In the genomic region with DNA sequence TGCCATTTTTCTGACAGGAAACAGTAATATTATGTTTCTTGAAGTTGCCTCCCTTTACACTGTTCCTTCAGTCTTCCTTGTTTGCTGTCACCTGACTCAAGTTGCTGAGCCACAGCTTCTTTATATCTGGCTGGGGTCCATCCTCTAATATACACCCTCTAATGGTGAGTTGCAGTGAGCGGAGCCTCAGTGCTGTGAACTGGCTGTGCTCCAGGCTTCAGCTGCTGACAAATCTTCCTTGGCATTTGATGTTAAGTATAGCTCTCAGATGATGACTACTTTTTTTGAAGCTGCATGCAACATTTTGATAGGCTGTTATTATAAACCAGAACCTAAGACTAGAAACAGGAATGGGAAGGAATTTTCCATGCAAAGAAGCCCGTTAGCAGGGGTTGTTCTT, we compare ENCODE assay signal across 10 cellular contexts.
DNase-seq lines count a peak whose midpoint lies in the region; ATAC-seq and TF ChIP-seq lines count a peak whose summit lies in the region.
"Had no signal": no experiment of that assay in that cellular context is flagged by ENCODE, and none has a peak within 500 bp of the region (broad histone marks: within the 10 kb centered on the region; RNA-seq: fewer than 3 reads in every experiment).

No MANE protein-coding gene starts in this region.

- H3K4me3 ChIP-seq in astrocyte of the spinal cord (ENCODE audit: low read depth, low read length) (no peak overlapping the region), right cardiac atrium (ENCODE audit: low read length) (no peak overlapping the region), testis (no peak overlapping the region)

- H3K9me3 ChIP-seq in right cardiac atrium (ENCODE audit: control insufficient read depth, low read length) (no peaks in the 10 kb centered on the region), testis (no peaks in the 10 kb centered on the region)

- no peak for TF ChIP-seq CTCF in astrocyte of the spinal cord (IDR thresholded peaks at IDR 0.05; ENCODE audit: low read depth, low read length)
- no peak for TF ChIP-seq CTCF in testis (IDR thresholded peaks at IDR 0.05)

- 25% methylated on average over 2 of the region's 2 CpGs for WGBS in right cardiac atrium
- 40 to 46% methylated on average over 2 of the region's 2 CpGs for WGBS in testis, 2 donors

- TF ChIP-seq POLR2A in testis (IDR thresholded peaks at IDR 0.05), result no peak

- H3K27ac ChIP-seq in right cardiac atrium (ENCODE audit: low read length) (no peak overlapping the region), testis (no peak overlapping the region)
- H3K27ac ChIP-seq: HL-60 had no signal

- no peak for DNase-seq in Right ventricle myocardium inferior (ENCODE audit: missing footprints)
- no peak for DNase-seq in cardiac septum (ENCODE audit: low spot score)
- peak; percentile 70 for DNase-seq in astrocyte of the spinal cord (ENCODE audit: low read depth, low spot score)
- DNase-seq in right cardiac atrium, result peak; percentile 23 to 67 (median 62)
- peak; percentile 17 for DNase-seq in testis
- no peak for DNase-seq in islet precursor cell
- no peak for DNase-seq in stimulated activated CD4-positive, alpha-beta T cell treated with anti-CD3 and anti-CD28 coated beads, Interleukin-12 subunit alpha, Interleukin-12 subunit beta, amount 100 ng/mL, for 4 hours
- DNase-seq: GF-D8 had no signal

- in situ Hi-C loops in astrocyte of the spinal cord (cut with HindIII; ENCODE audit: low sequenced_read_pairs), result no loop called here

- intact Hi-C loops in Right ventricle myocardium inferior (cut with DNase I) (no loop called here), cardiac septum (cut with DNase I) (no loop called here), right cardiac atrium (cut with DNase I) (no loop called here), testis (cut with DNase I; ENCODE audit: low total_unique reads) (no loop called here)

- H3K27me3 ChIP-seq in right cardiac atrium (ENCODE audit: control insufficient read depth, insufficient read depth) (no peaks in the 10 kb centered on the region), testis (no peaks in the 10 kb centered on the region)

- H3K36me3 ChIP-seq in testis (ENCODE audit: low read depth, missing control alignments), result no peaks in the 10 kb centered on the region

- H3K4me1 ChIP-seq in right cardiac atrium (ENCODE audit: control insufficient read depth, insufficient read depth, low read length) (peaks cover 1% of the 10 kb centered on the region), testis (no peaks in the 10 kb centered on the region)

- peak; percentile 70 for ATAC-seq in Right ventricle myocardium inferior
- ATAC-seq in right cardiac atrium, result peak; percentile 76 to 81
- ATAC-seq in GM18511 (IDR thresholded peaks at IDR 0.05; ENCODE audit: unreplicated experiment), result no peak

Comparison
In these comparisons a context has a peak if more than half of its experiments do, and no peak if none do; other contexts are left out.
1. DNase-seq: peak in astrocyte of the spinal cord (single experiment), right cardiac atrium (3 of 3) and testis (single experiment); none in Right ventricle myocardium inferior (single experiment), cardiac septum (single experiment), islet precursor cell (single experiment) and stimulated activated CD4-positive, alpha-beta T cell treated with anti-CD3 and anti-CD28 coated beads, Interleukin-12 subunit alpha, Interleukin-12 subunit beta, amount 100 ng/mL, for 4 hours (single experiment).